ENCODE assay signal across 9 cellular contexts in genomic region chrX:119990409-119990994, GRCh38. TPM values are rescaled to one million over a fixed set of nuclear protein-coding genes. Genes with fewer than 3 reads are reported as not detected.
DNase-seq lines count a peak whose midpoint lies in the region; ATAC-seq and TF ChIP-seq lines count a peak whose summit lies in the region.
"Had no signal": no experiment of that assay in that cellular context is flagged by ENCODE, and none has a peak within 500 bp of the region (broad histone marks: within the 10 kb centered on the region; RNA-seq: fewer than 3 reads in every experiment).

No MANE protein-coding gene starts in this region.

- H3K4me2 ChIP-seq in PC-3 (ENCODE audit: low read length) = peak overlapping the region; percentile 54
- peak overlapping the region; percentile 80 for H3K4me2 ChIP-seq in smooth muscle cell

- H3K4me1 ChIP-seq in PC-3 (ENCODE audit: insufficient read depth, low read length) = no peaks in the 10 kb centered on the region
- peaks cover 0 to 17% (median 3%) of the 10 kb centered on the region in 3 donors for H3K4me1 ChIP-seq in esophagus squamous epithelium
- no peaks in the 10 kb centered on the region for H3K4me1 ChIP-seq in smooth muscle cell (ENCODE audit: low read depth)

- no peaks in the 10 kb centered on the region for H4K20me1 ChIP-seq in PC-3 (ENCODE audit: low read length)
- no peaks in the 10 kb centered on the region for H4K20me1 ChIP-seq in smooth muscle cell (ENCODE audit: low read depth)

- peaks cover 64% of the 10 kb centered on the region for H3K27me3 Mint-ChIP-seq in T-helper 2 cell treated with Interferon-gamma antibody and Interleukin-4, amounts not matched to agents 5 μg/mL and 100 μg/mL, for 36 hours (ENCODE audit: low read depth)

- no TSS peak for BruUV-seq in PC-3 (replicated peaks; lab: Mats Ljungman, UMichigan)

- peaks cover 67% of the 10 kb centered on the region for H3K27me3 ChIP-seq in PC-3 (ENCODE audit: low read length)
- peaks cover 0 to 72% (median 8%) of the 10 kb centered on the region in 4 donors for H3K27me3 ChIP-seq in esophagus squamous epithelium
- peaks cover 73% of the 10 kb centered on the region for H3K27me3 ChIP-seq in smooth muscle cell (ENCODE audit: low read depth)
- peaks cover 6% of the 10 kb centered on the region for H3K27me3 ChIP-seq in brain microvascular endothelial cell (replicated peaks)

- H3K36me3 Mint-ChIP-seq in T-helper 2 cell treated with Interferon-gamma antibody and Interleukin-4, amounts not matched to agents 5 μg/mL and 100 μg/mL, for 36 hours (ENCODE audit: low read depth) = no peaks in the 10 kb centered on the region

- peak overlapping the region; percentile 78 for H3K4me3 Mint-ChIP-seq in T-helper 2 cell treated with Interferon-gamma antibody and Interleukin-4, amounts not matched to agents 5 μg/mL and 100 μg/mL, for 36 hours

- intact Hi-C loops in PC-3 (cut with micrococcal nuclease) (no loop called here), esophagus squamous epithelium (cut with DNase I) (no loop called here)

- TF ChIP-seq POLR2A in esophagus squamous epithelium (IDR thresholded peaks at IDR 0.05) = no peak

- POLR2A ChIA-PET in PC-3 (lab: Charles Lee; ENCODE audit: unreplicated experiment) = no interaction called here

- in situ Hi-C loops in brain microvascular endothelial cell (cut with HindIII; ENCODE audit: low pct_ligation_motif_present, low sequenced_read_pairs) = no loop called here

- CTCF ChIA-PET in PC-3 (lab: Charles Lee) = no interaction called here

- H3K4me1 Mint-ChIP-seq in T-helper 2 cell treated with Interferon-gamma antibody and Interleukin-4, amounts not matched to agents 5 μg/mL and 100 μg/mL, for 36 hours (ENCODE audit: low read depth) = peaks cover 4% of the 10 kb centered on the region

- H3K9me3 ChIP-seq in PC-3 (ENCODE audit: low read length) = no peaks in the 10 kb centered on the region
- no peaks in the 10 kb centered on the region for H3K9me3 ChIP-seq in esophagus squamous epithelium
- no peaks in the 10 kb centered on the region for H3K9me3 ChIP-seq in smooth muscle cell (replicated peaks; ENCODE audit: low read depth)

- H2AFZ ChIP-seq in PC-3 (ENCODE audit: low read length) = no peak overlapping the region
- no peak overlapping the region for H2AFZ ChIP-seq in smooth muscle cell (ENCODE audit: low read depth)

- H3K9ac ChIP-seq in PC-3 (ENCODE audit: low read length) (no peak overlapping the region), smooth muscle cell (ENCODE audit: low read depth) (no peak overlapping the region)

- H3F3A ChIP-seq in PC-3 (ENCODE audit: low read length, unreplicated experiment) (no peaks in the 10 kb centered on the region), smooth muscle cell (ENCODE audit: low read depth) (no peaks in the 10 kb centered on the region)

- H3K79me2 ChIP-seq in PC-3 (ENCODE audit: low read length) (no peaks in the 10 kb centered on the region), smooth muscle cell (ENCODE audit: low read depth) (no peaks in the 10 kb centered on the region)

- H3K27ac ChIP-seq in PC-3 (ENCODE audit: low read length) (no peak overlapping the region), esophagus squamous epithelium (no peak overlapping the region), smooth muscle cell (ENCODE audit: low read depth) (no peak overlapping the region), brain microvascular endothelial cell (no peak overlapping the region)

- TF ChIP-seq CTCF in PC-3 (conservative IDR thresholded peaks at IDR 0.05; ENCODE audit: low read depth, low read length) (no peak), esophagus squamous epithelium (IDR thresholded peaks at IDR 0.05) (no peak), smooth muscle cell (IDR thresholded peaks at IDR 0.05; ENCODE audit: borderline replicate concordance, insufficient read depth, poor library complexity, severe bottlenecking) (no peak), brain microvascular endothelial cell (IDR thresholded peaks at IDR 0.05; ENCODE audit: low read depth, low read length, missing control alignments) (no peak)

- no peaks in the 10 kb centered on the region for H3K9me3 Mint-ChIP-seq in T-helper 2 cell treated with Interferon-gamma antibody and Interleukin-4, amounts not matched to agents 5 μg/mL and 100 μg/mL, for 36 hours

- ATAC-seq in PC-3 (no peak), GM21526 (IDR thresholded peaks at IDR 0.05; ENCODE audit: low FRiP score, unreplicated experiment) (no peak), GM18519 (IDR thresholded peaks at IDR 0.05; ENCODE audit: low FRiP score, unreplicated experiment) (no peak)

- H3K27ac Mint-ChIP-seq in T-helper 2 cell treated with Interferon-gamma antibody and Interleukin-4, amounts not matched to agents 5 μg/mL and 100 μg/mL, for 36 hours = no peak overlapping the region

- H3K36me3 ChIP-seq in PC-3 (ENCODE audit: low read depth, low read length) (no peaks in the 10 kb centered on the region), esophagus squamous epithelium (no peaks in the 10 kb centered on the region), smooth muscle cell (ENCODE audit: low read depth) (no peaks in the 10 kb centered on the region), brain microvascular endothelial cell (replicated peaks) (no peaks in the 10 kb centered on the region)

- H3K9me2 ChIP-seq in PC-3 (replicated peaks; ENCODE audit: low read length) = no peaks in the 10 kb centered on the region

- H3K4me3 ChIP-seq in PC-3 (ENCODE audit: low read length) (peak overlapping the region; percentile 37; the same call in 1 of the 2 replicates), esophagus squamous epithelium (peak overlapping the region in 3 of 4 donors; percentile 19 to 55 (median 22)), smooth muscle cell (peak overlapping the region; percentile 35), brain microvascular endothelial cell (ENCODE audit: low read depth, low read length) (no peak overlapping the region)

- DNase-seq in T-helper 2 cell treated with Interferon-gamma antibody and Interleukin-4, amounts not matched to agents 5 μg/mL and 100 μg/mL, for 36 hours (ENCODE audit: low spot score) = no peak
- DNase-seq in T-helper 2 cell (no peak), PC-3 (no peak), esophagus squamous epithelium (lab: John Stamatoyannopoulos, UW) (no peak), smooth muscle cell (lab: John Stamatoyannopoulos, UW; ENCODE audit: unreplicated experiment) (no peak), brain microvascular endothelial cell (no peak)
- DNase-seq: NCI-H2171 had no signal

- 3 to 33% methylated on average over 5 to 7 of the region's 42 CpGs for WGBS in esophagus squamous epithelium, 2 donors
- 49% methylated on average over 30 of the region's 42 CpGs for WGBS in smooth muscle cell (ENCODE audit: low lambda C conversion rate)

RNA-seq across cellular contexts. Expression of gene NKAP, which starts 47.0 kb away (rescaled TPM):
- total RNA-seq in PC-3 (2014; rRNA removed) (5.2 and 5.6 TPM in 2 replicates), esophagus squamous epithelium (1 to 10 TPM; 2.2 to 5.0 (median 2.6) TPM), smooth muscle cell (6.0 and 7.3 TPM in 2 replicates)
- polyA plus RNA-seq in smooth muscle cell = 6.4 and 7.3 TPM in 2 replicates
